24 cellular contexts compared by ENCODE assay signal in the genomic region with DNA sequence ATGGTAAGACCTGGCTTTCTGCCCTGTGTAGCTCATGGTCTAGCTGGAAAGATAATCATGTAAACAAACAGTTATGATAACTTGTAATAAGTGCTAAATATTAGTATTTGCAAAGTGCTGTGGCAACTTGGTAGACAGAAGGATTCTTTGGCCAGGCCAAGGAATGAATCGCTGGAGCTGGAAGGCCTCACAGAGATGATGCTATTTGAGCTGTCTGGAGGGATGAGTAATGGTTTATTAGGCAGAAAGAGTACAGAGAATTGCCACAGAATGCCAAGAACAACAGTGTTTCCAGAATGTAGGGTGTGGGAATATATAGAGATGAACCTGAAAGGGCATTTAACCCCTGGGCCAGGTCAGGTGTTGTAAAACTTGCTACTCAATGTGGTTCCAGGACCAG. TPM values are rescaled to one million over a fixed set of nuclear protein-coding genes. Genes with fewer than 3 reads are reported as not detected.
"Had no signal": no experiment of that assay in that cellular context is flagged by ENCODE, and none has a peak within 500 bp of the region (broad histone marks: within the 10 kb centered on the region; RNA-seq: fewer than 3 reads in every experiment).

No MANE protein-coding gene starts in this region.

- H3K4me3 ChIP-seq: adrenal gland, K562 had no signal

- H3K36me3 ChIP-seq: adrenal gland had no signal

- H3K27ac ChIP-seq: adrenal gland had no signal

- H3K4me1 ChIP-seq: adrenal gland had no signal

- DNase-seq: activated CD4-positive, alpha-beta T cell treated with anti-CD3 and anti-CD28 coated beads for 4 hours; activated CD4-positive, alpha-beta T cell treated with anti-CD3 and anti-CD28 coated beads, Interleukin-2, amount 50 U/mL, for 4 hours; activated CD8-positive, alpha-beta memory T cell treated with anti-CD3 and anti-CD28 coated beads, Interleukin-2, amount 50 U/mL, for 48 hours; activated CD8-positive, alpha-beta T cell treated with anti-CD3 and anti-CD28 coated beads, Interleukin-2, amount 10 ng/mL, durations not matched to agents 7 days and 5 days; activated naive CD4-positive, alpha-beta T cell treated with anti-CD3 and anti-CD28 coated beads, Interleukin-2, amount 50 U/mL, for 16 hours; activated naive CD8-positive, alpha-beta T cell treated with anti-CD3 and anti-CD28 coated beads, Interleukin-2, amount 10 ng/mL, durations not matched to agents 7 days and 5 days; activated T-cell treated with anti-CD3 and anti-CD28 coated beads, Interleukin-2, amount 50 U/mL, for 1 hour; adrenal gland; anterior cingulate cortex; central memory CD4-positive, alpha-beta T cell; Karpas-422; NCI-H1048; NCI-H146; NCI-H187 treated with DMSO at 0.1 percent for 48 hours; NCI-H2081 treated with DMSO at 0.1 percent for 48 hours; NCI-H446 treated with DMSO at 0.1 percent for 48 hours; NCI-H524 treated with DMSO at 0.1 percent for 48 hours; NCI-H82; Right ventricle myocardium superior; RPMI8226 had no signal

- H3K9me3 ChIP-seq: adrenal gland had no signal

RNA-seq across cellular contexts. Expression of gene OTX2, which starts 27.6 kb away (rescaled TPM):
- total RNA-seq: activated CD8-positive, alpha-beta T cell treated with anti-CD3 and anti-CD28 coated beads, Interleukin-2, amount 10 ng/mL, durations not matched to agents 7 days and 5 days; activated naive CD8-positive, alpha-beta T cell treated with anti-CD3 and anti-CD28 coated beads, Interleukin-2, amount 10 ng/mL, durations not matched to agents 7 days and 5 days; adrenal gland; bronchial epithelial cell; chondrocyte; K562; Right ventricle myocardium superior; SK-MEL-5 had no signal
- polyA plus RNA-seq: adrenal gland, K562 had no signal
